23 cellular contexts compared by ENCODE assay signal in genomic region chr10:109115179-109115578, GRCh38.
DNase-seq lines count a peak whose midpoint lies in the region; ATAC-seq and TF ChIP-seq lines count a peak whose summit lies in the region.
"Had no signal": no experiment of that assay in that cellular context is flagged by ENCODE, and none has a peak within 500 bp of the region (broad histone marks: within the 10 kb centered on the region; RNA-seq: fewer than 3 reads in every experiment).

No MANE protein-coding gene starts in this region.

- no peak overlapping the region for H3K27ac ChIP-seq in adrenal gland
- H3K27ac ChIP-seq: 22Rv1; BLaER1 treated with 17β-estradiol and CSF1 and Interleukin-3, amounts not matched to agents 10 nM and 100 nM; SJCRH30 had no signal

- DNase-seq in SIG-M5 treated with dmso at 0.1 percent for 504 hours (lab: John Stamatoyannopoulos, UW; ENCODE audit: unreplicated experiment) (peak; percentile 25), SIG-M5 (lab: John Stamatoyannopoulos, UW) (no peak), NOMO-1 treated with DMSO at 0.1 percent for 48 hours (lab: John Stamatoyannopoulos, UW; ENCODE audit: unreplicated experiment) (peak; percentile 43), SKM-1 treated with dmso at 0.1 percent for 144 hours (lab: John Stamatoyannopoulos, UW; ENCODE audit: unreplicated experiment) (peak; percentile 35), adrenal gland (no peak), NCI-H2196 (lab: John Stamatoyannopoulos, UW; ENCODE audit: unreplicated experiment) (no peak)
- DNase-seq: Caco-2; CD4-positive, alpha-beta memory T cell; DMS 273 treated with DMSO at 0.1 percent for 48 hours; DMS79 treated with DMSO at 0.1 percent for 48 hours; IMR-90; NCI-H1092; NCI-H1436; NCI-H187 treated with DMSO at 0.1 percent for 48 hours; NCI-H226; NCI-H510A treated with DMSO at 0.1 percent for 48 hours; NCI-H82; SJCRH30 had no signal

- intact Hi-C loops in adrenal gland (cut with DNase I), result no loop called here

- no peak for TF ChIP-seq CTCF in adrenal gland (IDR thresholded peaks at IDR 0.05)

- H3K9me3 ChIP-seq in adrenal gland (replicated peaks in 1 of 3), result no peaks in the 10 kb centered on the region
- H3K9me3 ChIP-seq: SJCRH30 had no signal

- H3K27me3 ChIP-seq in adrenal gland, result no peaks in the 10 kb centered on the region
- H3K27me3 ChIP-seq: BLaER1 treated with 17β-estradiol and CSF1 and Interleukin-3, amounts not matched to agents 10 nM and 100 nM; SJCRH30 had no signal

- H3K36me3 ChIP-seq in adrenal gland (replicated peaks in 1 of 2), result no peaks in the 10 kb centered on the region
- H3K36me3 ChIP-seq: BLaER1 treated with 17β-estradiol and CSF1 and Interleukin-3, amounts not matched to agents 10 nM and 100 nM; SJCRH30 had no signal

- TF ChIP-seq POLR2A in adrenal gland (IDR thresholded peaks at IDR 0.05), result no peak

- ATAC-seq in GM18517 (IDR thresholded peaks at IDR 0.05; ENCODE audit: unreplicated experiment) (no peak), GM21381 (IDR thresholded peaks at IDR 0.05; ENCODE audit: unreplicated experiment) (no peak)
- ATAC-seq: Panc1 had no signal

- WGBS in adrenal gland, 4 donors, result 50 to 80% (median 67%) methylated on average over 2 of the region's 2 CpGs

- no peak overlapping the region for H3K4me3 ChIP-seq in adrenal gland
- H3K4me3 ChIP-seq: BLaER1 treated with 17β-estradiol and CSF1 and Interleukin-3, amounts not matched to agents 10 nM and 100 nM; SJCRH30 had no signal

- no peaks in the 10 kb centered on the region for H3K4me1 ChIP-seq in adrenal gland (replicated peaks in 1 of 2)
- H3K4me1 ChIP-seq: Caco-2, SJCRH30 had no signal

Comparison
In these comparisons a context has a peak if more than half of its experiments do, and no peak if none do; other contexts are left out.
1. DNase-seq: peak in SIG-M5 treated with dmso at 0.1 percent for 504 hours (single experiment), NOMO-1 treated with DMSO at 0.1 percent for 48 hours (single experiment) and SKM-1 treated with dmso at 0.1 percent for 144 hours (single experiment); none in SIG-M5 (single experiment), adrenal gland (0 of 7) and NCI-H2196 (single experiment).